8 cellular contexts compared by ENCODE assay signal in genomic region chr3:56467108-56467507, GRCh38. TPM values are rescaled to one million over a fixed set of nuclear protein-coding genes. Genes with fewer than 3 reads are reported as not detected.
DNase-seq lines count a peak whose midpoint lies in the region; ATAC-seq lines count a peak whose summit lies in the region.

No MANE protein-coding gene starts in this region.

- peak; percentile 65 for ATAC-seq in left lobe of liver

- DNase-seq in ELF-1 (ENCODE audit: low read depth, low spot score) (peak; percentile 94), KBM-7 (peak; percentile 75), SK-N-DZ (ENCODE audit: low spot score) (peak; percentile 94), dermis microvascular lymphatic vessel endothelial cell (ENCODE audit: low read depth in 2 of 2) (peak; percentile 77 to 91), left lobe of liver (ENCODE audit: low spot score) (peak; percentile 51), NOMO-1 (lab: John Stamatoyannopoulos, UW; ENCODE audit: unreplicated experiment in 2 of 2) (no peak), epidermal melanocyte (ENCODE audit: insufficient read length, low spot score) (no peak)
- peak; percentile 13 to 16 for DNase-seq in stimulated activated CD4-positive, alpha-beta T cell treated with anti-CD3 and anti-CD28 coated beads, Interleukin-2, amount 100 ng/mL, for 48 hours

- in situ Hi-C loops in KBM-7 (cut with MboI; ENCODE audit: low pct_unique_long_range_greater_than_20kb, low sequenced_read_pairs): no loop called here

RNA-seq across cellular contexts. Expression of gene ERC2, which starts 1.2 kb away (rescaled TPM):
- 2.5 and 5.2 TPM in 2 replicates for polyA plus RNA-seq in SK-N-DZ (2014; cell fraction: cytosol; rRNA removed)
- polyA plus RNA-seq in SK-N-DZ (2014; cell fraction: nucleus; rRNA removed): 2.2 and 5.8 TPM in 2 replicates
- total RNA-seq in dermis microvascular lymphatic vessel endothelial cell: 1.1 and 1.5 TPM in 2 replicates
- total RNA-seq in left lobe of liver: not detected

Comparison
In these comparisons a context has a peak if more than half of its experiments do, and no peak if none do; other contexts are left out.
1. DNase-seq: peak in ELF-1 (single experiment), KBM-7 (single experiment), SK-N-DZ (single experiment), dermis microvascular lymphatic vessel endothelial cell (2 of 2), left lobe of liver (single experiment) and stimulated activated CD4-positive, alpha-beta T cell treated with anti-CD3 and anti-CD28 coated beads, Interleukin-2, amount 100 ng/mL, for 48 hours (2 of 2); none in NOMO-1 (0 of 2) and epidermal melanocyte (single experiment).